Comparison of ENCODE assay signal across 8 cellular contexts in the genomic region with DNA sequence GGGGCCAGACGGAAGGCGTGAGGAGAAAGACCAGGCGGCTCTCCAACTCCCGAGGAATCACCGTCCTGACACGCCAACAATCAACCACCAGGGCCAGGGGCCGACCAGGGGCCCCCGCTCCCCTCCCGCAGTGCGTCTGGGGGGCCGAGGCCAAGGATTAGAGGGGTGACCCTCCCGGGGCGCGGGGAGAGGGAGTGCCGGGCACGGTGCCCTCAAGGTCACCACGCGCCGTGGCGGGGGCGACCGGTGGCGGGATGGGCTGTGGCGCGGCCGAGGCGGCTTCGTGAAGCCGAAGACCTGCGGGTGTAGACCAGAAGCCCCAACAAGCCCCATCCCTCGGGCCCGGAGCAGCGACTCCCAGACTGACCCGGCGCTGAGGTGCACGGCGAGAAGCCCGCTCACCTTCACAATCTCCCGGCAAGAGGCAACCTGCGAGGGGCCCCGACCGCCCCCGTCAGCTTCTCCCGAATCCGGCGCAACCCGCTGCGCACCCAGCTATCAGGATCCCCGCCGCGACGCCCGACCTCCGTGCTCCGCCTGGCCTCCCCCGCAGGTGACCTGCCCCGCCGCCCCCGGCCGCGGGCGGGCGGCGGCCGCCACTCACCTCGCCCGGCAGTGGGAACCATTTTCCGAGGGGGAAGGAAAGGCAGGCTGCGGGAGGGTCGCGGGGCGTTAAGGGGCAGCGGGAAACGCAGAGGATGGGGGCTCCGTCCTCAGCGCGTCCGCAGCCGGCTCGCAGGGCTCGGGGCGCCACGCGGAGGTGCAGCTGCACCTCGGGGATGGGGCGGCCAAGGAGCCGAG. TPM values are rescaled to one million over a fixed set of nuclear protein-coding genes. Genes with fewer than 3 reads are reported as not detected.
DNase-seq lines count a peak whose midpoint lies in the region; ATAC-seq and TF ChIP-seq lines count a peak whose summit lies in the region.

No MANE protein-coding gene starts in this region.

- peaks cover 48% of the 10 kb centered on the region for H3K4me1 Mint-ChIP-seq in CD8-positive, alpha-beta T cell (ENCODE audit: low read depth)

- no peak for TF ChIP-seq CTCF in CD8-positive, alpha-beta T cell (IDR thresholded peaks at IDR 0.05)
- TF ChIP-seq CTCF in OCI-LY7 (conservative IDR thresholded peaks at IDR 0.05; ENCODE audit: low read length) (no peak), cardiac muscle cell (IDR thresholded peaks at IDR 0.05; ENCODE audit: low read depth, low read length) (no peak), prostate gland (IDR thresholded peaks at IDR 0.05) (peak in 2 of 4 experiments; percentile 25 to 28)

- no peaks in the 10 kb centered on the region for H3K36me3 ChIP-seq in CD8-positive, alpha-beta T cell (ENCODE audit: insufficient read depth, low read length)
- H3K36me3 ChIP-seq in OCI-LY7 (ENCODE audit: insufficient read depth, low read length) (no peaks in the 10 kb centered on the region), cardiac muscle cell (no peaks in the 10 kb centered on the region), prostate gland (no peaks in the 10 kb centered on the region)

- H3K27ac Mint-ChIP-seq in CD8-positive, alpha-beta T cell, result peak overlapping the region; percentile 91

- H3K4me3 Mint-ChIP-seq in CD8-positive, alpha-beta T cell, result peak overlapping the region; percentile 95

- intact Hi-C loops in CD8-positive, alpha-beta T cell (cut with DNase I, micrococcal nuclease), result loop anchor here (1.0 to 5.0 kb wide), 10 partner anchors 19 to 1566 kb away; partner anchors contain the start of genes CEP290 (in 2 of the 2), TMTC3 (in 2 of the 2) and DUSP6 (in 1 of the 2)
- intact Hi-C loops in OCI-LY7 (cut with micrococcal nuclease; ENCODE audit: unreplicated experiment) (loop anchor here (2.0 to 5.0 kb wide), 8 partner anchors 134 to 395 kb away; partner anchors contain the start of genes DUSP6 and GALNT4), prostate gland (cut with DNase I) (loop anchor here (5.0 kb wide), 2 partner anchors 166 to 244 kb away; no protein-coding TSS in a partner anchor)

- H4K20me1 ChIP-seq in OCI-LY7 (ENCODE audit: insufficient read depth, low read length), result peaks cover 42% of the 10 kb centered on the region

- CTCF ChIA-PET in CD8-positive, alpha-beta T cell (lab: Charles Lee), result interaction anchor here (0.5 to 1.4 kb wide), 3 partner anchors 82 to 369 kb away, joined by 3 to 4 read pairs (median 4); no protein-coding TSS in a partner anchor
- CTCF ChIA-PET in OCI-LY7 (lab: Charles Lee; ENCODE audit: unreplicated experiment), result interaction anchor here (0.8 kb wide), 1 partner anchor 25 kb away, joined by 4 read pairs; no protein-coding TSS in a partner anchor

- H3K9me2 ChIP-seq in OCI-LY7 (ENCODE audit: insufficient read depth, low read length), result no peaks in the 10 kb centered on the region

- peak overlapping the region; percentile 81 for H3K4me2 ChIP-seq in OCI-LY7 (ENCODE audit: low read length)

- H3K27me3 ChIP-seq in CD8-positive, alpha-beta T cell (ENCODE audit: insufficient read depth, low read length), result no peaks in the 10 kb centered on the region
- H3K27me3 ChIP-seq in cardiac muscle cell (no peaks in the 10 kb centered on the region), prostate gland (replicated peaks; ENCODE audit: insufficient read depth) (no peaks in the 10 kb centered on the region)

- no peak for TF ChIP-seq POLR2A in prostate gland (IDR thresholded peaks at IDR 0.05)

- no peaks in the 10 kb centered on the region for H3K9me3 ChIP-seq in CD8-positive, alpha-beta T cell (ENCODE audit: low read length)
- H3K9me3 ChIP-seq in OCI-LY7 (ENCODE audit: low read length) (no peaks in the 10 kb centered on the region), cardiac muscle cell (ENCODE audit: low read depth) (no peaks in the 10 kb centered on the region), prostate gland (no peaks in the 10 kb centered on the region)

- DNase-seq in CD8-positive, alpha-beta T cell, result peak in 6 of 7 experiments; percentile 15 to 47 (median 38)
- DNase-seq in OCI-LY7 (ENCODE audit: low spot score), result peak; percentile 63
- peak; percentile 44 for DNase-seq in activated naive CD4-positive, alpha-beta T cell treated with Interleukin-2 at 50 U/mL for 16 hours
- DNase-seq in cardiac muscle cell (ENCODE audit: low read depth in 1 of 2, low spot score in 1 of 2), result peak in 1 of 2 donors; percentile 27
- peak; percentile 22 for DNase-seq in prostate gland (ENCODE audit: low spot score)
- no peak for DNase-seq in cerebellum (ENCODE audit: low spot score)
- no peak for DNase-seq in DMS153 treated with DMSO at 0.1 percent for 48 hours (lab: John Stamatoyannopoulos, UW; ENCODE audit: unreplicated experiment)

- peak overlapping the region; percentile 96 for H3K4me3 ChIP-seq in CD8-positive, alpha-beta T cell (ENCODE audit: low read depth, low read length)
- H3K4me3 ChIP-seq in OCI-LY7 (ENCODE audit: low read depth, low read length, poor library complexity, severe bottlenecking) (peak overlapping the region; percentile 94), cardiac muscle cell (peak overlapping the region; percentile 96), prostate gland (peak overlapping the region; percentile 64 to 96)

- H3K79me2 ChIP-seq in OCI-LY7 (ENCODE audit: insufficient read depth, low read depth, low read length), result peaks cover 56% of the 10 kb centered on the region

- H2AFZ ChIP-seq in OCI-LY7 (ENCODE audit: low read length), result no peak overlapping the region

- no TSS peak for BruUV-seq in OCI-LY7 (replicated peaks; lab: Mats Ljungman, UMichigan)

- WGBS in prostate gland, result under 1% methylated on average over 40 of the region's 87 CpGs

- no peaks in the 10 kb centered on the region for H3K27me3 Mint-ChIP-seq in CD8-positive, alpha-beta T cell (ENCODE audit: low read depth)

- H3K27ac ChIP-seq in CD8-positive, alpha-beta T cell (ENCODE audit: low read depth, low read length), result peak overlapping the region; percentile 96
- H3K27ac ChIP-seq in OCI-LY7 (ENCODE audit: low read depth, low read length, poor library complexity, severe bottlenecking) (peak overlapping the region; percentile 87), cardiac muscle cell (peak overlapping the region; percentile 88), prostate gland (peak overlapping the region; percentile 95 to 98)

- H3K4me1 ChIP-seq in CD8-positive, alpha-beta T cell (ENCODE audit: insufficient read depth, low read length), result peaks cover 38% of the 10 kb centered on the region
- H3K4me1 ChIP-seq in OCI-LY7 (ENCODE audit: insufficient read depth, low read length, poor library complexity, severe bottlenecking), result peaks cover 45% of the 10 kb centered on the region
- no peaks in the 10 kb centered on the region for H3K4me1 ChIP-seq in cardiac muscle cell (ENCODE audit: low read depth)
- H3K4me1 ChIP-seq in prostate gland (replicated peaks), result no peaks in the 10 kb centered on the region

- POLR2A ChIA-PET in CD8-positive, alpha-beta T cell (lab: Charles Lee), result interaction anchor here (0.7 to 3.5 kb wide), 16 partner anchors 8 to 395 kb away, joined by 3 to 38 read pairs (median 5); no protein-coding TSS in a partner anchor
- POLR2A ChIA-PET in OCI-LY7 (lab: Charles Lee), result interaction anchor here (0.7 to 2.2 kb wide), 7 partner anchors 10 to 220 kb away, joined by 3 to 17 read pairs (median 5); no protein-coding TSS in a partner anchor

- H3K9me3 Mint-ChIP-seq in CD8-positive, alpha-beta T cell, result no peaks in the 10 kb centered on the region

- H3K36me3 Mint-ChIP-seq in CD8-positive, alpha-beta T cell, result peaks cover 9% of the 10 kb centered on the region

- no peak for ATAC-seq in CD8-positive, alpha-beta T cell
- peak; percentile 1 for ATAC-seq in GM21825 (IDR thresholded peaks at IDR 0.05; ENCODE audit: unreplicated experiment)

RNA-seq across cellular contexts. Expression of gene ATP2B1, which starts 0.4 kb away (rescaled TPM):
- total RNA-seq in CD8-positive, alpha-beta T cell, result 10 to 100 TPM; 90.5 to 95.5 TPM
- 62.8 and 74.9 TPM in 2 replicates for total RNA-seq in OCI-LY7 (2014; rRNA removed; shearing (Covaris generic))
- 58.5 and 61.7 TPM in 2 replicates for total RNA-seq in OCI-LY7 (2022)
- 14.1 and 29.0 TPM in 2 replicates for total RNA-seq in cardiac muscle cell
- polyA plus RNA-seq in cardiac muscle cell, result 39.5 and 41.5 TPM in 2 replicates
- 10 to 100 TPM; 16.4 to 80.3 TPM for total RNA-seq in prostate gland
- total RNA-seq in cerebellum, result 174 TPM

Comparison
In these comparisons a context has a peak if more than half of its experiments do, and no peak if none do; other contexts are left out.
1. DNase-seq: peak in CD8-positive, alpha-beta T cell (6 of 7), OCI-LY7 (single experiment), activated naive CD4-positive, alpha-beta T cell treated with Interleukin-2 at 50 U/mL for 16 hours (single experiment) and prostate gland (single experiment); none in cerebellum (single experiment) and DMS153 treated with DMSO at 0.1 percent for 48 hours (single experiment).
2. Peak in every context shown above with its lines, with median percentiles within 50 percentile points of each other: H3K27ac ChIP-seq and H3K4me3 ChIP-seq.